In genomic region chr14:31561155-31561846, GRCh38 we compare ENCODE assay signal across 8 cellular contexts. TPM values are rescaled to one million over a fixed set of nuclear protein-coding genes. Genes with fewer than 3 reads are reported as not detected.
DNase-seq lines count a peak whose midpoint lies in the region; ATAC-seq and TF ChIP-seq lines count a peak whose summit lies in the region.

TSS of gene NUBPL (plus strand) at chr14:31561404. CDS start at chr14:31561440, 36 bp downstream.

- H3K4me1 Mint-ChIP-seq in HFFc6 (ENCODE audit: low read depth) = peaks cover 31% of the 10 kb centered on the region
- H3K4me1 Mint-ChIP-seq in activated naive CD4-positive, alpha-beta T cell treated with anti-CD3 and anti-CD28 coated beads, Interleukin-2, amount 50 U/mL, for 24 hours = peaks cover 38% of the 10 kb centered on the region

- H3K4me1 ChIP-seq in testis = no peaks in the 10 kb centered on the region

- intact Hi-C loops in testis (cut with DNase I; ENCODE audit: low total_unique reads) = no loop called here

- DNase-seq in GM04503 (ENCODE audit: low read depth) (peak; percentile 71), HFFc6 (peak; percentile 95), NB4 (ENCODE audit: low read depth) (peak; percentile 95), SK-N-MC (ENCODE audit: low read depth, low spot score) (peak; percentile 82), glomerular visceral epithelial cell (ENCODE audit: extremely low spot score) (peak; percentile 94), omental fat pad (ENCODE audit: low spot score) (peak; percentile 87), testis (peak; percentile 96)

- TF ChIP-seq CTCF in HFFc6 (IDR thresholded peaks at IDR 0.05) (no peak), NB4 (IDR thresholded peaks at IDR 0.05; ENCODE audit: low read depth, low read length) (no peak), omental fat pad (IDR thresholded peaks at IDR 0.05) (no peak), testis (IDR thresholded peaks at IDR 0.05) (peak in 1 of 3 experiments; percentile 39)

- no peaks in the 10 kb centered on the region for H3K9me3 Mint-ChIP-seq in HFFc6
- H3K9me3 Mint-ChIP-seq in activated naive CD4-positive, alpha-beta T cell treated with anti-CD3 and anti-CD28 coated beads, Interleukin-2, amount 50 U/mL, for 24 hours = no peaks in the 10 kb centered on the region

- H3K36me3 Mint-ChIP-seq in HFFc6 (ENCODE audit: low read depth) = no peaks in the 10 kb centered on the region
- H3K36me3 Mint-ChIP-seq in activated naive CD4-positive, alpha-beta T cell treated with anti-CD3 and anti-CD28 coated beads, Interleukin-2, amount 50 U/mL, for 24 hours = peaks cover 1% of the 10 kb centered on the region

- ATAC-seq in omental fat pad (ENCODE audit: low FRiP score) = peak; percentile 93

- H3K9me3 ChIP-seq in SK-N-MC (ENCODE audit: low read depth, low read length) = no peaks in the 10 kb centered on the region
- no peaks in the 10 kb centered on the region for H3K9me3 ChIP-seq in testis

- peak within 1 kb of the TSS; percentile 93 for H3K9ac ChIP-seq in SK-N-MC (ENCODE audit: insufficient read length)

- peaks cover under 1% of the 10 kb centered on the region for H3K36me3 ChIP-seq in SK-N-MC (ENCODE audit: insufficient read depth, low read length)
- H3K36me3 ChIP-seq in testis (ENCODE audit: low read depth, missing control alignments) = no peaks in the 10 kb centered on the region

- H3K27me3 ChIP-seq in testis = no peaks in the 10 kb centered on the region

- 0 out of 2 replicates have a peak, but pooled peaks cover 3% of the 10 kb centered on the region for H3K27me3 Mint-ChIP-seq in HFFc6 (ENCODE audit: insufficient read depth)
- H3K27me3 Mint-ChIP-seq in activated naive CD4-positive, alpha-beta T cell treated with anti-CD3 and anti-CD28 coated beads, Interleukin-2, amount 50 U/mL, for 24 hours = peaks cover 2% of the 10 kb centered on the region

- H3K27ac ChIP-seq in SK-N-MC (peak within 1 kb of the TSS; percentile 69; the same call in 1 of the 2 replicates), testis (peak within 1 kb of the TSS; percentile 80 to 81)

- H3K4me3 ChIP-seq in NB4 (ENCODE audit: low read depth, low read length) (peak within 1 kb of the TSS; percentile 87), SK-N-MC (peak within 1 kb of the TSS; percentile 96), testis (peak within 1 kb of the TSS; percentile 87 to 94)

- WGBS in testis, 2 donors = 0% methylated on average over 20 to 34 of the region's 34 CpGs

- TF ChIP-seq POLR2A in NB4 (IDR thresholded peaks at IDR 0.05; ENCODE audit: extremely low read depth, insufficient read length) = peak; percentile 75
- TF ChIP-seq POLR2A in testis (IDR thresholded peaks at IDR 0.05) = no peak

- peak within 1 kb of the TSS; percentile 96 for H3K4me3 Mint-ChIP-seq in HFFc6
- peak within 1 kb of the TSS; percentile 99 for H3K4me3 Mint-ChIP-seq in activated naive CD4-positive, alpha-beta T cell treated with anti-CD3 and anti-CD28 coated beads, Interleukin-2, amount 50 U/mL, for 24 hours

- H3K27ac Mint-ChIP-seq in HFFc6 = peak within 1 kb of the TSS; percentile 96
- peak within 1 kb of the TSS; percentile 99 for H3K27ac Mint-ChIP-seq in activated naive CD4-positive, alpha-beta T cell treated with anti-CD3 and anti-CD28 coated beads, Interleukin-2, amount 50 U/mL, for 24 hours

RNA-seq across cellular contexts. Expression of gene NUBPL, which starts in this region (rescaled TPM):
- total RNA-seq in HFFc6 (2021; fragmentation: NEBNext Ultra II Directional; extraction: Animal tissue kit (Norgen Biotek cat#: 25700)) = 10 to 100 TPM in 1 of 6 experiments, 1 to 10 TPM in 5; 8.2 to 10.7 (median 9.7) TPM
- 10 to 100 TPM in 2 of 4 donors, 1 to 10 TPM in 2; 9.0 to 12.9 (median 10.9) TPM for total RNA-seq in omental fat pad
- total RNA-seq in testis = 10 to 100 TPM; 19.8 to 25.0 TPM
- 7.8 TPM for polyA plus RNA-seq in testis (ENCODE audit: insufficient read depth, low read depth, low replicate concordance)

Comparison
In these comparisons a context has a peak if more than half of its experiments do, and no peak if none do; other contexts are left out.
1. Peak in every context shown above with its lines: DNase-seq, ATAC-seq, H3K4me3 ChIP-seq and H3K27ac ChIP-seq.